Comparison of ENCODE assay signal across 8 cellular contexts in the genomic region with DNA sequence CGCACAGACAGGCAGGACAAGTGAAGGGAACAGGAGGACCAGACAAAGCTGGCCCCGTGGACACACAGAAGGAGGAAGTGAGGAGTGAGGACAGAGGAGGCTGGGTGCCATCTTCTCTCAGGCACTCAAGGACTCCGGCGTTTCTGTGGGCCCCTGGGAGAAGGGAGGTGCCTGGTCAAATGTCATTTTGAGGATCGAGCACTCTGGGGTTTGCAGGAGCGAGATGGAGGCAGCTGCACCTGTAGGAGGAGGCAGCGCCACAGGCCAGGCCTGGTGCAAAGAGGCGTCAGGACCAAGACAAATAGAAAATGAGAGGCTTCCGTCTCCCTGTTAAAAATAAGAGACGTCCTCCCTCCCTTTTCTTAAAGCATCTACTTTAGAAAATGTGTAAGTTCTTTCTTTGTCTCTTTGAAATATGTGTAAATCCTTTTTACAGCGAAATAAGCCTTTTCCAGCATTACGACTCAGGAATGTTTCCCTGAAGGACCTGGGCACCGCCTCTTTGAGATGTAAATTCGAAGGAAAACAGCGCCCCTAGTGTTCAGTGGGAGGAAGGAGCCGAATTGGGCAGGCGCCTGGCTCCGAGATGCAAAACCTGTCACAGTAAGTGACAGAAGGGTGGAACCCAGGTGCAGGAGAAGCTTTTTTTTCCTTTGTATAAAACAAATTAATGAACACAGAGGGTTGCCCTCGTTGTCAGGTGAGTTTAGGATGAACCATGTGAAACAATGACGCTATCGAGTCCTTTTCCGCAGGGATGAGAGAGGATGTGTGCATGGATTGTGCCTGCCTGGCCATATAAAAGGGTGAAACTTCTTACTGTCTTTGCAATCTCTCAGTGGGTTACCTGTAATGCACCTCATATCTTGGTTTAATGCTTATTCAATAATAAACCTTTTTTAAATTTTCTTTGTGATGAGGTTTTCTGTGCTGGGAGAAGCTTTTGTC. TPM values are rescaled to one million over a fixed set of nuclear protein-coding genes. Genes with fewer than 3 reads are reported as not detected.
DNase-seq lines count a peak whose midpoint lies in the region; ATAC-seq and TF ChIP-seq lines count a peak whose summit lies in the region.

No MANE protein-coding gene starts in this region.

- H3K9me3 Mint-ChIP-seq in activated naive CD4-positive, alpha-beta T cell treated with anti-CD3 and anti-CD28 coated beads, Interleukin-2, amount 10 ng/mL, durations not matched to agents 7 days and 5 days = no peaks in the 10 kb centered on the region

- H3K36me3 ChIP-seq in BJ (ENCODE audit: control insufficient read depth, insufficient read depth, low read length) = no peaks in the 10 kb centered on the region

- no peaks in the 10 kb centered on the region for H3K4me1 Mint-ChIP-seq in activated naive CD4-positive, alpha-beta T cell treated with anti-CD3 and anti-CD28 coated beads, Interleukin-2, amount 10 ng/mL, durations not matched to agents 7 days and 5 days

- CTCF ChIA-PET in BJ (lab: Yijun Ruan, JAX) = interaction anchor here (1.0 to 2.6 kb wide), 9 partner anchors 9 to 619 kb away, joined by 3 to 9 read pairs (median 4); no protein-coding TSS in a partner anchor
- CTCF ChIA-PET in activated naive CD4-positive, alpha-beta T cell treated with anti-CD3 and anti-CD28 coated beads, Interleukin-2, amount 10 ng/mL, durations not matched to agents 7 days and 5 days (lab: Charles Lee) = interaction anchor here (1.2 to 1.9 kb wide), 4 partner anchors 8 to 19 kb away, joined by 3 to 6 read pairs (median 4); no protein-coding TSS in a partner anchor

- DNase-seq in BJ (ENCODE audit: low read depth) (no peak), EH (ENCODE audit: low read depth) (peak; percentile 39), NCI-H1092 (lab: John Stamatoyannopoulos, UW) (peak; percentile 25), hypothalamus (lab: John Stamatoyannopoulos, UW) (peak in 28 of 51 donors; percentile 2 to 68 (median 25)), omental fat pad (ENCODE audit: low spot score) (no peak)
- peak; percentile 52 for DNase-seq in activated naive CD4-positive, alpha-beta T cell treated with anti-CD3 and anti-CD28 coated beads, Interleukin-2, amount 10 ng/mL, durations not matched to agents 7 days and 5 days
- DNase-seq in stimulated activated CD8-positive, alpha-beta memory T cell treated with anti-CD3 and anti-CD28 coated beads, Interleukin-4, amount 100 ng/mL, for 48 hours = peak; percentile 54

- H3K27me3 ChIP-seq in BJ (ENCODE audit: control insufficient read depth, insufficient read depth, low read length) = no peaks in the 10 kb centered on the region

- no peak overlapping the region for H3K27ac Mint-ChIP-seq in activated naive CD4-positive, alpha-beta T cell treated with anti-CD3 and anti-CD28 coated beads, Interleukin-2, amount 10 ng/mL, durations not matched to agents 7 days and 5 days

- no peaks in the 10 kb centered on the region for H3K36me3 Mint-ChIP-seq in activated naive CD4-positive, alpha-beta T cell treated with anti-CD3 and anti-CD28 coated beads, Interleukin-2, amount 10 ng/mL, durations not matched to agents 7 days and 5 days

- peaks cover 6% of the 10 kb centered on the region for H3K27me3 Mint-ChIP-seq in activated naive CD4-positive, alpha-beta T cell treated with anti-CD3 and anti-CD28 coated beads, Interleukin-2, amount 10 ng/mL, durations not matched to agents 7 days and 5 days

- ATAC-seq in omental fat pad (ENCODE audit: low FRiP score) (no peak), HG03571 (IDR thresholded peaks at IDR 0.05; ENCODE audit: unreplicated experiment) (no peak)

- H3K4me3 ChIP-seq in BJ (ENCODE audit: low read depth, low read length) = no peak overlapping the region

- TF ChIP-seq CTCF in BJ (IDR thresholded peaks at IDR 0.05; ENCODE audit: insufficient read depth, low read depth, low read length) = peak; percentile 75
- peak in 1 of 3 donors; percentile 5 for TF ChIP-seq CTCF in omental fat pad (IDR thresholded peaks at IDR 0.05)

- POLR2A ChIA-PET in BJ (lab: Charles Lee) = no interaction called here

- H3K4me3 Mint-ChIP-seq in activated naive CD4-positive, alpha-beta T cell treated with anti-CD3 and anti-CD28 coated beads, Interleukin-2, amount 10 ng/mL, durations not matched to agents 7 days and 5 days = no peak overlapping the region

RNA-seq across cellular contexts. Expression of a gene that starts 1.4 kb away (rescaled TPM):
- not detected in 2 replicates for polyA plus RNA-seq in BJ (2011; rRNA removed)
- not detected in 2 replicates for polyA minus RNA-seq in BJ (2011; rRNA and poly(A)+ RNA removed)
- total RNA-seq in omental fat pad = under 1 TPM in 3 of 4 donors, not detected in 1; under 0.01 to 0.19 (median 0.09) TPM

Comparison
In these comparisons a context has a peak if more than half of its experiments do, and no peak if none do; other contexts are left out.
1. DNase-seq: peak in EH (single experiment), NCI-H1092 (single experiment), activated naive CD4-positive, alpha-beta T cell treated with anti-CD3 and anti-CD28 coated beads, Interleukin-2, amount 10 ng/mL, durations not matched to agents 7 days and 5 days (single experiment), hypothalamus (28 of 51) and stimulated activated CD8-positive, alpha-beta memory T cell treated with anti-CD3 and anti-CD28 coated beads, Interleukin-4, amount 100 ng/mL, for 48 hours (single experiment); none in BJ (single experiment) and omental fat pad (single experiment).